Comparison of ENCODE assay signal across 19 cellular contexts in the genomic region with DNA sequence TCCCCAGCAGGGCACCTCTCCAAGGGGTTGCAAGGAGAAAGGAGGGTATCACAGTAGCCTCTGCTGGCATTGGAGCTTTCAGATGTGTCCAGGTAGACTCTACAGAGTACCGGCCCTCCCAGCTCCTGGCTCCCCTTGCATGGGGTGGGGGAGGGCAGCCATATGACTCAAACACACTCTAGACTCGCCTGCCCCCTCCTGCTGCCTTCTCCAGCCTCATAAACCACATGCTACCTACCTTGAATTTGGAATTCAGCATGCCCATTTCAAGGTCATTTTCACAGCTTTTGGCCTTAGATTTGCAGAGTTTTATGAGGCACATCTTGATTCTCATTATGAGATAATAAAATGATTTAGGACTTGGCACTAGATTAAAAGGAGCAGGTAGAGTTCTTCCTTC. TPM values are rescaled to one million over a fixed set of nuclear protein-coding genes. Genes with fewer than 3 reads are reported as not detected.
A peak's percentile ranks its signal among the peaks of the same experiment; 100 is the strongest.
DNase-seq lines count a peak whose midpoint lies in the region; TF ChIP-seq lines count a peak whose summit lies in the region.
"Had no signal": no experiment of that assay in that cellular context is flagged by ENCODE, and none has a peak within 500 bp of the region (broad histone marks: within the 10 kb centered on the region; RNA-seq: fewer than 3 reads in every experiment).

No MANE protein-coding gene starts in this region.

- TF ChIP-seq CTCF in LNCaP clone FGC (IDR thresholded peaks at IDR 0.05; ENCODE audit: control insufficient read depth, extremely low read depth, insufficient read depth): no peak
- no peak for TF ChIP-seq CTCF in VCaP (conservative IDR thresholded peaks at IDR 0.05)
- no peak for TF ChIP-seq CTCF in endodermal cell (conservative IDR thresholded peaks at IDR 0.05)

- H3K9me3 ChIP-seq in endodermal cell (ENCODE audit: control insufficient read depth, low read length) (no peaks in the 10 kb centered on the region), SJCRH30 (replicated peaks) (0 out of 2 replicates have a peak, but pooled peaks cover 3% of the 10 kb centered on the region)

- DNase-seq in LNCaP clone FGC (ENCODE audit: low read depth) (peak; percentile 67), kidney tubule cell (ENCODE audit: low spot score) (peak; percentile 58), renal cortical epithelial cell (ENCODE audit: low read depth) (peak; percentile 47), Kasumi-1 (lab: John Stamatoyannopoulos, UW) (no peak), endodermal cell (no peak), KBM-7 (no peak), SJCRH30 (no peak)
- DNase-seq: AML-193; CD4-positive, alpha-beta memory T cell; DMS153; DMS79; GDM1; GOT3; H9 had no signal

- H3K27ac Mint-ChIP-seq in endodermal cell: no peak overlapping the region
- H3K27ac Mint-ChIP-seq: CD14-positive monocyte; CD4-positive, alpha-beta memory T cell; H9; IgD-negative memory B cell had no signal

- peaks cover 5% of the 10 kb centered on the region for H3K27me3 Mint-ChIP-seq in endodermal cell (ENCODE audit: insufficient read depth)
- H3K27me3 Mint-ChIP-seq: IgD-negative memory B cell had no signal

- peak overlapping the region; percentile 88 for H3K27ac ChIP-seq in VCaP
- no peak overlapping the region for H3K27ac ChIP-seq in endodermal cell (ENCODE audit: low read depth, low read length)
- no peak overlapping the region for H3K27ac ChIP-seq in SJCRH30

- H3K4me1 ChIP-seq in endodermal cell (ENCODE audit: control insufficient read depth, insufficient read depth, low read length) (no peaks in the 10 kb centered on the region), SJCRH30 (no peaks in the 10 kb centered on the region)

- no peaks in the 10 kb centered on the region for H3K27me3 ChIP-seq in endodermal cell (ENCODE audit: control insufficient read depth, insufficient read depth, low read length, poor library complexity, severe bottlenecking)
- 0 out of 2 replicates have a peak, but pooled peaks cover 14% of the 10 kb centered on the region for H3K27me3 ChIP-seq in SJCRH30

- WGBS in endodermal cell (ENCODE audit: insufficient coverage in 1 of 2, insufficient read length in 1 of 2), 2 experiments: 85% methylated on average over 2 of the region's 2 CpGs; no CpG with 5 or more reads in 1 of the 2 experiments

- H3K36me3 Mint-ChIP-seq in endodermal cell (ENCODE audit: low read depth): no peaks in the 10 kb centered on the region
- H3K36me3 Mint-ChIP-seq: CD14-positive monocyte; CD4-positive, alpha-beta memory T cell had no signal

- peaks cover 5% of the 10 kb centered on the region for H3K9me3 Mint-ChIP-seq in endodermal cell

- in situ Hi-C loops in KBM-7 (cut with MboI; ENCODE audit: low pct_unique_long_range_greater_than_20kb, low sequenced_read_pairs): no loop called here

- H3K9ac ChIP-seq in endodermal cell (ENCODE audit: extremely low read depth, low read length, poor library complexity, severe bottlenecking): no peak overlapping the region

- no peaks in the 10 kb centered on the region for H3K36me3 ChIP-seq in endodermal cell (ENCODE audit: control insufficient read depth, insufficient read depth, low read length)
- H3K36me3 ChIP-seq in SJCRH30: no peaks in the 10 kb centered on the region

- H3K4me3 ChIP-seq in LNCaP clone FGC (ENCODE audit: low read depth, low read length) (no peak overlapping the region), endodermal cell (ENCODE audit: low read length) (no peak overlapping the region), SJCRH30 (no peak overlapping the region)

- H3K4me3 Mint-ChIP-seq in endodermal cell: no peak overlapping the region
- H3K4me3 Mint-ChIP-seq: CD14-positive monocyte; CD4-positive, alpha-beta memory T cell; H9; IgD-negative memory B cell had no signal

- H3K4me1 Mint-ChIP-seq in endodermal cell: peaks cover 8% of the 10 kb centered on the region
- H3K4me1 Mint-ChIP-seq: CD14-positive monocyte; CD4-positive, alpha-beta memory T cell; IgD-negative memory B cell had no signal

RNA-seq across cellular contexts. Expression of a gene that starts 32.8 kb away (rescaled TPM):
- total RNA-seq in renal cortical epithelial cell (0.25 TPM in 1 of 2 replicates, not detected in the other), endodermal cell (under 1 TPM; 0.15 to 0.20 TPM)
- polyA plus RNA-seq in endodermal cell (2013, experiment 1 of 2): 0.75 TPM
- polyA plus RNA-seq in endodermal cell (2013, experiment 2 of 2): 0.62 TPM
- total RNA-seq in SJCRH30 (2014; rRNA removed; shearing (Covaris generic)): 0.06 TPM in 1 of 2 replicates, not detected in the other
- total RNA-seq: CD4-positive, alpha-beta memory T cell; Daoy; H9 had no signal
- polyA plus RNA-seq: BJ; CD14-positive monocyte; CD4-positive, alpha-beta memory T cell; IgD-negative memory B cell had no signal

Comparison
In these comparisons a context has a peak if more than half of its experiments do, and no peak if none do; other contexts are left out.
1. DNase-seq: peak in LNCaP clone FGC (single experiment), kidney tubule cell (single experiment) and renal cortical epithelial cell (single experiment); none in Kasumi-1 (0 of 2), endodermal cell (single experiment), KBM-7 (single experiment) and SJCRH30 (0 of 2).